Comparison of ENCODE assay signal across 2 cellular contexts in the genomic region with DNA sequence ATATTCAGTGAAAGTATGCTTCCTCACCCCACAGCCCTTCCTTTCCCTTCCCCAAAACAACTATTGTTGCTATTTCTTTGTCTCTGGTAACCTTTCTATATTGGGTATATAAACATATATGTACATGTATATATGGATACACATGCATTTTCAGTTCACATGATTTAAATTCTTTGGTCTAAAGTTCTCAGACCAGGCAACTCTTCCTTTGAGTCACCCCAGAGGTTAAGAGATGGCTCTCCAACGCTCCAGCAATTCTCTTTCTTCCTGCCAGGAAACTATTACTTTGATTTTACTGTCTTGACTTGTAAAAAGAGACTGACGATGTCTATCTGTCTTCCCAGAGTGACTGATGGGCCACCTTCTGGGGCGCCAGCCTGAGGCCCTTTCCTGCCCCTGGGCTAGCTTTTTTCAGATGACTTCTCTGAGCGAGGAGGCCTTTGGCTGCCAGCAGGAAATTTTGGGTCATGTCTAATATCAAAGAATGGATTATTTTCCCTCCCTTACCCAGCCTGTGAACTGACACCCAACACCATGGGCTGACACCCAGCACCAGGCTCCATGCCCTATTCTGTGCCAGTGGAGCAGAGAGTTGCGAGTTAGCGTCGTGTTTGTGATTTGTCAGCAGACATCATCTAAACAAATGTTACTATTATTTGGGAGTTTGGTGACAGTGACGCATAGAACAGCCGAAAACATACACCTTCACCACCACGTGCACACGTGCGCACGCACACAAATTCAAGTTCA.
TF ChIP-seq lines count a peak whose summit lies in the region.

No MANE protein-coding gene starts in this region.

TF ChIP-seq in IMR-90, 13 proteins besides CTCF, POLR2A, EP300 and RAD21:
- TF ChIP-seq, protein P1, sequence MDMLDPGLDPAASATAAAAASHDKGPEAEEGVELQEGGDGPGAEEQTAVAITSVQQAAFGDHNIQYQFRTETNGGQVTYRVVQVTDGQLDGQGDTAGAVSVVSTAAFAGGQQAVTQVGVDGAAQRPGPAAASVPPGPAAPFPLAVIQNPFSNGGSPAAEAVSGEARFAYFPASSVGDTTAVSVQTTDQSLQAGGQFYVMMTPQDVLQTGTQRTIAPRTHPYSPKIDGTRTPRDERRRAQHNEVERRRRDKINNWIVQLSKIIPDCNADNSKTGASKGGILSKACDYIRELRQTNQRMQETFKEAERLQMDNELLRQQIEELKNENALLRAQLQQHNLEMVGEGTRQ (IDR thresholded peaks at IDR 0.05; ENCODE audit: low read depth, low read length): no peak
- no peak for TF ChIP-seq NFE2L2 (IDR thresholded peaks at IDR 0.05; ENCODE audit: low read depth, low read length)
- TF ChIP-seq SMC3 (IDR thresholded peaks at IDR 0.05; ENCODE audit: low read depth, low read length): no peak
- no peak for TF ChIP-seq CHD1 (IDR thresholded peaks at IDR 0.05; ENCODE audit: low read depth, low read length)
- TF ChIP-seq MAFK (IDR thresholded peaks at IDR 0.05; ENCODE audit: low read depth, low read length): no peak
- no peak for TF ChIP-seq RCOR1 (IDR thresholded peaks at IDR 0.05; ENCODE audit: insufficient replicate concordance, low read length)
- TF ChIP-seq, protein P2, sequence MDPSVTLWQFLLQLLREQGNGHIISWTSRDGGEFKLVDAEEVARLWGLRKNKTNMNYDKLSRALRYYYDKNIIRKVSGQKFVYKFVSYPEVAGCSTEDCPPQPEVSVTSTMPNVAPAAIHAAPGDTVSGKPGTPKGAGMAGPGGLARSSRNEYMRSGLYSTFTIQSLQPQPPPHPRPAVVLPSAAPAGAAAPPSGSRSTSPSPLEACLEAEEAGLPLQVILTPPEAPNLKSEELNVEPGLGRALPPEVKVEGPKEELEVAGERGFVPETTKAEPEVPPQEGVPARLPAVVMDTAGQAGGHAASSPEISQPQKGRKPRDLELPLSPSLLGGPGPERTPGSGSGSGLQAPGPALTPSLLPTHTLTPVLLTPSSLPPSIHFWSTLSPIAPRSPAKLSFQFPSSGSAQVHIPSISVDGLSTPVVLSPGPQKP (IDR thresholded peaks at IDR 0.05; ENCODE audit: borderline replicate concordance, low read depth, low read length): no peak
- TF ChIP-seq CEBPB (IDR thresholded peaks at IDR 0.05; ENCODE audit: low read depth, low read length): no peak
- TF ChIP-seq RFX5 (IDR thresholded peaks at IDR 0.05; ENCODE audit: low read depth, low read length): no peak
- TF ChIP-seq MAZ (IDR thresholded peaks at IDR 0.05; ENCODE audit: borderline replicate concordance, low read depth, low read length): no peak
TF ChIP-seq in IMR-90: peak in this region for 0.

TF ChIP-seq in GM12878, 131 proteins besides CTCF, POLR2A, EP300 and RAD21:
- TF ChIP-seq JUND (IDR thresholded peaks at IDR 0.05; ENCODE audit: low read depth, low read length) (no peak), SMAD1 (IDR thresholded peaks at IDR 0.05; ENCODE audit: low read depth, partially characterized antibody) (no peak), DPF2 (IDR thresholded peaks at IDR 0.05) (no peak), LARP7 (IDR thresholded peaks at IDR 0.05) (no peak), FOXM1 (IDR thresholded peaks at IDR 0.05; ENCODE audit: low read depth, low read length) (0 out of 2 replicates have a peak, but pooled peaks have one; percentile 28), MEF2A (IDR thresholded peaks at IDR 0.05; ENCODE audit: insufficient read depth, low read depth, low read length) (0 out of 2 replicates have a peak, but pooled peaks have one; percentile 44), RUNX3 (IDR thresholded peaks at IDR 0.05; ENCODE audit: low read length) (peak; percentile 34; the same call in 1 of the 2 replicates), JUNB (IDR thresholded peaks at IDR 0.05) (peak; percentile 52), ZBED1 (IDR thresholded peaks at IDR 0.05; ENCODE audit: borderline replicate concordance) (no peak), IRF4 (IDR thresholded peaks at IDR 0.05; ENCODE audit: low read depth, low read length) (no peak), NFIC (IDR thresholded peaks at IDR 0.05; ENCODE audit: low read depth, low read length) (0 out of 2 replicates have a peak, but pooled peaks have one; percentile 32)
- TF ChIP-seq, protein P3, sequence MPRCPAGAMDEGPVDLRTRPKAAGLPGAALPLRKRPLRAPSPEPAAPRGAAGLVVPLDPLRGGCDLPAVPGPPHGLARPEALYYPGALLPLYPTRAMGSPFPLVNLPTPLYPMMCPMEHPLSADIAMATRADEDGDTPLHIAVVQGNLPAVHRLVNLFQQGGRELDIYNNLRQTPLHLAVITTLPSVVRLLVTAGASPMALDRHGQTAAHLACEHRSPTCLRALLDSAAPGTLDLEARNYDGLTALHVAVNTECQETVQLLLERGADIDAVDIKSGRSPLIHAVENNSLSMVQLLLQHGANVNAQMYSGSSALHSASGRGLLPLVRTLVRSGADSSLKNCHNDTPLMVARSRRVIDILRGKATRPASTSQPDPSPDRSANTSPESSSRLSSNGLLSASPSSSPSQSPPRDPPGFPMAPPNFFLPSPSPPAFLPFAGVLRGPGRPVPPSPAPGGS (IDR thresholded peaks at IDR 0.05; ENCODE audit: borderline replicate concordance, insufficient read depth, low read depth, low read length, poor library complexity, severe bottlenecking): peak; percentile 31
- TF ChIP-seq, protein P4, sequence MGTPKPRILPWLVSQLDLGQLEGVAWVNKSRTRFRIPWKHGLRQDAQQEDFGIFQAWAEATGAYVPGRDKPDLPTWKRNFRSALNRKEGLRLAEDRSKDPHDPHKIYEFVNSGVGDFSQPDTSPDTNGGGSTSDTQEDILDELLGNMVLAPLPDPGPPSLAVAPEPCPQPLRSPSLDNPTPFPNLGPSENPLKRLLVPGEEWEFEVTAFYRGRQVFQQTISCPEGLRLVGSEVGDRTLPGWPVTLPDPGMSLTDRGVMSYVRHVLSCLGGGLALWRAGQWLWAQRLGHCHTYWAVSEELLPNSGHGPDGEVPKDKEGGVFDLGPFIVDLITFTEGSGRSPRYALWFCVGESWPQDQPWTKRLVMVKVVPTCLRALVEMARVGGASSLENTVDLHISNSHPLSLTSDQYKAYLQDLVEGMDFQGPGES (IDR thresholded peaks at IDR 0.05): no peak
- TF ChIP-seq, protein P5, sequence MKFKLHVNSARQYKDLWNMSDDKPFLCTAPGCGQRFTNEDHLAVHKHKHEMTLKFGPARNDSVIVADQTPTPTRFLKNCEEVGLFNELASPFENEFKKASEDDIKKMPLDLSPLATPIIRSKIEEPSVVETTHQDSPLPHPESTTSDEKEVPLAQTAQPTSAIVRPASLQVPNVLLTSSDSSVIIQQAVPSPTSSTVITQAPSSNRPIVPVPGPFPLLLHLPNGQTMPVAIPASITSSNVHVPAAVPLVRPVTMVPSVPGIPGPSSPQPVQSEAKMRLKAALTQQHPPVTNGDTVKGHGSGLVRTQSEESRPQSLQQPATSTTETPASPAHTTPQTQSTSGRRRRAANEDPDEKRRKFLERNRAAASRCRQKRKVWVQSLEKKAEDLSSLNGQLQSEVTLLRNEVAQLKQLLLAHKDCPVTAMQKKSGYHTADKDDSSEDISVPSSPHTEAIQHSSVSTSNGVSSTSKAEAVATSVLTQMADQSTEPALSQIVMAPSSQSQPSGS (IDR thresholded peaks at IDR 0.05; ENCODE audit: low read length): peak; percentile 75
- TF ChIP-seq, protein P6, sequence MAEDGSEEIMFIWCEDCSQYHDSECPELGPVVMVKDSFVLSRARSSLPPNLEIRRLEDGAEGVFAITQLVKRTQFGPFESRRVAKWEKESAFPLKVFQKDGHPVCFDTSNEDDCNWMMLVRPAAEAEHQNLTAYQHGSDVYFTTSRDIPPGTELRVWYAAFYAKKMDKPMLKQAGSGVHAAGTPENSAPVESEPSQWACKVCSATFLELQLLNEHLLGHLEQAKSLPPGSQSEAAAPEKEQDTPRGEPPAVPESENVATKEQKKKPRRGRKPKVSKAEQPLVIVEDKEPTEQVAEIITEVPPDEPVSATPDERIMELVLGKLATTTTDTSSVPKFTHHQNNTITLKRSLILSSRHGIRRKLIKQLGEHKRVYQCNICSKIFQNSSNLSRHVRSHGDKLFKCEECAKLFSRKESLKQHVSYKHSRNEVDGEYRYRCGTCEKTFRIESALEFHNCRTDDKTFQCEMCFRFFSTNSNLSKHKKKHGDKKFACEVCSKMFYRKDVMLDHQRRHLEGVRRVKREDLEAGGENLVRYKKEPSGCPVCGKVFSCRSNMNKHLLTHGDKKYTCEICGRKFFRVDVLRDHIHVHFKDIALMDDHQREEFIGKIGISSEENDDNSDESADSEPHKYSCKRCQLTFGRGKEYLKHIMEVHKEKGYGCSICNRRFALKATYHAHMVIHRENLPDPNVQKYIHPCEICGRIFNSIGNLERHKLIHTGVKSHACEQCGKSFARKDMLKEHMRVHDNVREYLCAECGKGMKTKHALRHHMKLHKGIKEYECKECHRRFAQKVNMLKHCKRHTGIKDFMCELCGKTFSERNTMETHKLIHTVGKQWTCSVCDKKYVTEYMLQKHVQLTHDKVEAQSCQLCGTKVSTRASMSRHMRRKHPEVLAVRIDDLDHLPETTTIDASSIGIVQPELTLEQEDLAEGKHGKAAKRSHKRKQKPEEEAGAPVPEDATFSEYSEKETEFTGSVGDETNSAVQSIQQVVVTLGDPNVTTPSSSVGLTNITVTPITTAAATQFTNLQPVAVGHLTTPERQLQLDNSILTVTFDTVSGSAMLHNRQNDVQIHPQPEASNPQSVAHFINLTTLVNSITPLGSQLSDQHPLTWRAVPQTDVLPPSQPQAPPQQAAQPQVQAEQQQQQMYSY (CRISPR knock-in tag; IDR thresholded peaks at IDR 0.05): no peak
TF ChIP-seq in GM12878: peak in this region for 7.
